8 cellular contexts compared by ENCODE assay signal in the genomic region with DNA sequence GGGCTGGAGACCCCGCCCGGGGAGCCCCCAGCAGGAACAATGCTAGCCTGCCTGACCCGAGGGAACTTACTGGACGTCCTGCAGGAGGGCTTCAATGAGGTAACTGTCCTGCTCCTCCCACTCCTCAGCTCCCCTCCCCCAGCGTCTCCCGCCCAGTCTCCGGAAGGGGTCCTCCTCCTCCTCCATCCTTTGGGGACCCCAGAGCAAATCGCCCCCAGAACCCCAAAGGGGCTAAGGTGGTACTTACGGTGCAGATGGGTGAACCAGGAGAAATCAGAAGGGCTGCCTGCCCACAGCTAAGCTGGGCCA. TPM values are rescaled to one million over a fixed set of nuclear protein-coding genes. Genes with fewer than 3 reads are reported as not detected.
A peak's percentile ranks its signal among the peaks of the same experiment; 100 is the strongest.
DNase-seq lines count a peak whose midpoint lies in the region; ATAC-seq, FAIRE-seq and TF ChIP-seq lines count a peak whose summit lies in the region.

No MANE protein-coding gene starts in this region.

- H3K9ac ChIP-seq in HUES64 (ENCODE audit: low read depth, low read length) (peak overlapping the region; percentile 75), keratinocyte (ENCODE audit: control insufficient read depth, extremely low read depth, insufficient read depth, low read length) (peak overlapping the region; percentile 66)

- DNase-seq in activated naive CD8-positive, alpha-beta T cell treated with anti-CD3 and anti-CD28 coated beads, Interleukin-2, amount 10 ng/mL, durations not matched to agents 7 days and 5 days, result no peak
- DNase-seq in keratinocyte (ENCODE audit: low read depth, low spot score) (no peak), HTR-8/SVneo (ENCODE audit: insufficient read length, low spot score) (no peak)
- no peak for DNase-seq in stimulated activated naive B cell treated with anti-CD40 and anti-IgM and Interleukin-4, amounts not matched to agents 10 μg/mL and 1 μg/mL and 100 μg/mL, for 72 hours
- DNase-seq in stimulated activated CD4-positive, alpha-beta T cell treated with anti-CD3 and anti-CD28 coated beads, Interleukin-2, amount 100 ng/mL, for 48 hours, result no peak

- H3K79me2 ChIP-seq in keratinocyte (ENCODE audit: control insufficient read depth, insufficient read depth, low read length), result no peaks in the 10 kb centered on the region

- peak overlapping the region; percentile 94 for H2AFZ ChIP-seq in keratinocyte (ENCODE audit: control insufficient read depth, low read length)

- H3K27me3 ChIP-seq in HUES64 (ENCODE audit: insufficient read depth, low read length), result no peaks in the 10 kb centered on the region
- no peaks in the 10 kb centered on the region for H3K27me3 ChIP-seq in keratinocyte (ENCODE audit: control insufficient read depth, extremely low read depth, insufficient read depth, low read length)

- H3K27me3 Mint-ChIP-seq in activated naive CD8-positive, alpha-beta T cell treated with anti-CD3 and anti-CD28 coated beads, Interleukin-2, amount 10 ng/mL, durations not matched to agents 7 days and 5 days, result no peaks in the 10 kb centered on the region
- H3K27me3 Mint-ChIP-seq in stimulated activated naive B cell treated with anti-CD40 and anti-IgM and Interleukin-4, amounts not matched to agents 10 μg/mL and 1 μg/mL and 100 μg/mL, for 72 hours, result peaks cover 4 to 11% of the 10 kb centered on the region in 2 donors

- H3K9me3 Mint-ChIP-seq in activated naive CD8-positive, alpha-beta T cell treated with anti-CD3 and anti-CD28 coated beads, Interleukin-2, amount 10 ng/mL, durations not matched to agents 7 days and 5 days, result no peaks in the 10 kb centered on the region
- no peaks in the 10 kb centered on the region for H3K9me3 Mint-ChIP-seq in stimulated activated naive B cell treated with anti-CD40 and anti-IgM and Interleukin-4, amounts not matched to agents 10 μg/mL and 1 μg/mL and 100 μg/mL, for 72 hours

- H3K9me3 ChIP-seq in HUES64 (ENCODE audit: insufficient read depth, low read depth, low read length) (no peaks in the 10 kb centered on the region), keratinocyte (ENCODE audit: control insufficient read depth, low read depth, low read length) (no peaks in the 10 kb centered on the region)

- FAIRE-seq in keratinocyte (lab: Jason Lieb, UNC), result no peak
- no peak for FAIRE-seq in HTR-8/SVneo (lab: Jason Lieb, UNC)

- H3K36me3 Mint-ChIP-seq in activated naive CD8-positive, alpha-beta T cell treated with anti-CD3 and anti-CD28 coated beads, Interleukin-2, amount 10 ng/mL, durations not matched to agents 7 days and 5 days, result no peaks in the 10 kb centered on the region
- no peaks in the 10 kb centered on the region for H3K36me3 Mint-ChIP-seq in stimulated activated naive B cell treated with anti-CD40 and anti-IgM and Interleukin-4, amounts not matched to agents 10 μg/mL and 1 μg/mL and 100 μg/mL, for 72 hours

- peaks cover 21% of the 10 kb centered on the region for H3K4me1 Mint-ChIP-seq in activated naive CD8-positive, alpha-beta T cell treated with anti-CD3 and anti-CD28 coated beads, Interleukin-2, amount 10 ng/mL, durations not matched to agents 7 days and 5 days
- peaks cover 33 to 50% of the 10 kb centered on the region in 2 donors for H3K4me1 Mint-ChIP-seq in stimulated activated naive B cell treated with anti-CD40 and anti-IgM and Interleukin-4, amounts not matched to agents 10 μg/mL and 1 μg/mL and 100 μg/mL, for 72 hours

- H4K20me1 ChIP-seq in keratinocyte (ENCODE audit: control insufficient read depth, extremely low read depth, insufficient read depth, low read length), result no peaks in the 10 kb centered on the region

- peaks cover 46% of the 10 kb centered on the region for H3K4me1 ChIP-seq in HUES64 (ENCODE audit: insufficient read depth, low read length)
- H3K4me1 ChIP-seq in keratinocyte (ENCODE audit: control insufficient read depth, extremely low read depth, insufficient read depth, low read length), result peaks cover 33% of the 10 kb centered on the region

- H3K36me3 ChIP-seq in HUES64 (ENCODE audit: insufficient read depth, low read length) (no peaks in the 10 kb centered on the region), keratinocyte (ENCODE audit: control insufficient read depth in 2 of 2, extremely low read depth in 1 of 2, insufficient read depth in 2 of 2, low read length in 2 of 2) (no peaks in the 10 kb centered on the region)

- H3K4me3 ChIP-seq in HUES64 (ENCODE audit: low read length) (peak overlapping the region; percentile 85), keratinocyte (ENCODE audit: control insufficient read depth in 2 of 3, extremely low read depth in 1 of 3, insufficient read depth in 2 of 3, low read depth in 1 of 3, low read length in 3 of 3) (peak overlapping the region; percentile 41 to 71 (median 63))

- ATAC-seq in activated naive CD8-positive, alpha-beta T cell treated with anti-CD3 and anti-CD28 coated beads, Interleukin-2, amount 10 ng/mL, durations not matched to agents 7 days and 5 days (ENCODE audit: low read depth), result no peak
- ATAC-seq in stimulated activated naive B cell treated with anti-CD40 and anti-IgM and Interleukin-4, amounts not matched to agents 10 μg/mL and 1 μg/mL and 100 μg/mL, for 72 hours (replicated peaks), result no peak
- no peak for ATAC-seq in HG02759 (IDR thresholded peaks at IDR 0.05; ENCODE audit: unreplicated experiment)
- no peak for ATAC-seq in GM21619 (IDR thresholded peaks at IDR 0.05; ENCODE audit: unreplicated experiment)

- H3K27ac ChIP-seq in HUES64 (ENCODE audit: low read depth, low read length) (peak overlapping the region; percentile 85), keratinocyte (ENCODE audit: control insufficient read depth, insufficient read depth, low read length) (no peak overlapping the region)

- dilution Hi-C loops in keratinocyte (cut with MboI; ENCODE audit: extremely low pct_ligation_motif_present, low sequenced_read_pairs), result no loop called here

- WGBS in HUES64, result 6% methylated on average over 9 of the region's 9 CpGs

- no peaks in the 10 kb centered on the region for H3K9me1 ChIP-seq in keratinocyte (ENCODE audit: control insufficient read depth, extremely low read depth, insufficient read depth, low read length)

- H3K4me2 ChIP-seq in keratinocyte (ENCODE audit: control insufficient read depth, extremely low read depth, insufficient read depth, low read depth, low read length), result peak overlapping the region; percentile 88

- TF ChIP-seq CTCF in keratinocyte (optimal IDR thresholded peaks at IDR 0.05 in 1 of 3, IDR thresholded peaks at IDR 0.05 in 1 of 3, conservative IDR thresholded peaks at IDR 0.05 in 1 of 3; ENCODE audit: extremely low read depth in 1 of 3, insufficient read depth in 2 of 3, low read length in 3 of 3), result no peak

- POLR2A ChIA-PET in activated naive CD8-positive, alpha-beta T cell treated with anti-CD3 and anti-CD28 coated beads, Interleukin-2, amount 10 ng/mL, durations not matched to agents 7 days and 5 days (lab: Charles Lee), result interaction anchor here (2.5 kb wide), 1 partner anchor 11 kb away, joined by 12 read pairs; no protein-coding TSS in a partner anchor

- H3K27ac Mint-ChIP-seq in activated naive CD8-positive, alpha-beta T cell treated with anti-CD3 and anti-CD28 coated beads, Interleukin-2, amount 10 ng/mL, durations not matched to agents 7 days and 5 days, result peak overlapping the region; percentile 17
- H3K27ac Mint-ChIP-seq in stimulated activated naive B cell treated with anti-CD40 and anti-IgM and Interleukin-4, amounts not matched to agents 10 μg/mL and 1 μg/mL and 100 μg/mL, for 72 hours, result peak overlapping the region; percentile 56

- H3K4me3 Mint-ChIP-seq in activated naive CD8-positive, alpha-beta T cell treated with anti-CD3 and anti-CD28 coated beads, Interleukin-2, amount 10 ng/mL, durations not matched to agents 7 days and 5 days, result peak overlapping the region; percentile 65
- peak overlapping the region; percentile 86 to 87 for H3K4me3 Mint-ChIP-seq in stimulated activated naive B cell treated with anti-CD40 and anti-IgM and Interleukin-4, amounts not matched to agents 10 μg/mL and 1 μg/mL and 100 μg/mL, for 72 hours

RNA-seq across cellular contexts. Expression of a gene that starts 0.3 kb away (rescaled TPM):
- 8.9 TPM for polyA plus RNA-seq in HUES64 (2013, experiment 1 of 2)
- 10.5 TPM for polyA plus RNA-seq in HUES64 (2013, experiment 2 of 2)
- 1 to 10 TPM; 2.5 to 3.2 TPM for total RNA-seq in activated naive CD8-positive, alpha-beta T cell treated with anti-CD3 and anti-CD28 coated beads, Interleukin-2, amount 10 ng/mL, durations not matched to agents 7 days and 5 days
- 5.9 to 13.2 TPM (median 7.8 TPM) in 3 replicates for polyA plus RNA-seq in keratinocyte
- 20.1 TPM for polyA plus RNA-seq in keratinocyte (2011; ENCODE audit: low read depth)
- polyA plus RNA-seq in keratinocyte (2011; cell fraction: cytosol; rRNA removed), result 11.0 and 15.2 TPM in 2 replicates
- polyA plus RNA-seq in keratinocyte (2011; cell fraction: nucleus; rRNA removed), result 11.4 and 12.8 TPM in 2 replicates
- polyA plus RNA-seq in keratinocyte (2012; ENCODE audit: low replicate concordance), result 4.3 and 6.6 TPM in 2 replicates
- polyA minus RNA-seq in keratinocyte, result 3.8 to 17.6 TPM (median 10.7 TPM) in 3 replicates
- polyA minus RNA-seq in keratinocyte (2011; cell fraction: cytosol; rRNA and poly(A)+ RNA removed), result 14.0 TPM
- 13.1 and 24.3 TPM in 2 replicates for polyA minus RNA-seq in keratinocyte (2011; cell fraction: nucleus; rRNA and poly(A)+ RNA removed)

RNA-seq across cellular contexts. Expression of a gene that starts 18.7 kb away (rescaled TPM):
- 0.75 TPM for polyA plus RNA-seq in HUES64 (2013, experiment 1 of 2)
- polyA plus RNA-seq in HUES64 (2013, experiment 2 of 2), result 1.3 TPM
- not detected for total RNA-seq in activated naive CD8-positive, alpha-beta T cell treated with anti-CD3 and anti-CD28 coated beads, Interleukin-2, amount 10 ng/mL, durations not matched to agents 7 days and 5 days
- 2.9 to 5.5 TPM (median 3.5 TPM) in 3 replicates for polyA plus RNA-seq in keratinocyte
- polyA plus RNA-seq in keratinocyte (2011; ENCODE audit: low read depth), result 4.3 TPM
- 3.1 and 3.3 TPM in 2 replicates for polyA plus RNA-seq in keratinocyte (2011; cell fraction: cytosol; rRNA removed)
- polyA plus RNA-seq in keratinocyte (2011; cell fraction: nucleus; rRNA removed), result 3.0 and 4.4 TPM in 2 replicates
- polyA plus RNA-seq in keratinocyte (2012; ENCODE audit: low replicate concordance), result 2.7 and 7.3 TPM in 2 replicates
- 0.58 to 4.4 TPM (median 0.89 TPM) in 3 replicates for polyA minus RNA-seq in keratinocyte
- not detected for polyA minus RNA-seq in keratinocyte (2011; cell fraction: cytosol; rRNA and poly(A)+ RNA removed)
- 0.53 TPM in 1 of 2 replicates, not detected in the other for polyA minus RNA-seq in keratinocyte (2011; cell fraction: nucleus; rRNA and poly(A)+ RNA removed)

RNA-seq across cellular contexts. Expression of a gene that starts 24.9 kb away (rescaled TPM):
- 0.35 TPM for polyA plus RNA-seq in HUES64 (2013, experiment 1 of 2)
- polyA plus RNA-seq in HUES64 (2013, experiment 2 of 2), result not detected
- total RNA-seq in activated naive CD8-positive, alpha-beta T cell treated with anti-CD3 and anti-CD28 coated beads, Interleukin-2, amount 10 ng/mL, durations not matched to agents 7 days and 5 days, result under 1 TPM in 1 of 2 experiments, not detected in 1; 0.23 TPM
- 0.08 to 0.98 TPM (median 0.22 TPM) in 3 replicates for polyA plus RNA-seq in keratinocyte
- polyA plus RNA-seq in keratinocyte (2011; ENCODE audit: low read depth), result not detected
- polyA plus RNA-seq in keratinocyte (2011; cell fraction: cytosol; rRNA removed), result 0.55 TPM in 1 of 2 replicates, not detected in the other
- 0.28 and 0.40 TPM in 2 replicates for polyA plus RNA-seq in keratinocyte (2011; cell fraction: nucleus; rRNA removed)
- polyA plus RNA-seq in keratinocyte (2012; ENCODE audit: low replicate concordance), result 0.48 and 1.2 TPM in 2 replicates
- polyA minus RNA-seq in keratinocyte, result 0.63 TPM in 1 of 3 replicates, not detected in the others
- not detected for polyA minus RNA-seq in keratinocyte (2011; cell fraction: cytosol; rRNA and poly(A)+ RNA removed)
- not detected in 2 replicates for polyA minus RNA-seq in keratinocyte (2011; cell fraction: nucleus; rRNA and poly(A)+ RNA removed)

RNA-seq across cellular contexts. Expression of a gene that starts 25.8 kb away (rescaled TPM):
- polyA plus RNA-seq in HUES64 (2013, experiment 1 of 2), result 1.5 TPM
- 5.8 TPM for polyA plus RNA-seq in HUES64 (2013, experiment 2 of 2)
- not detected for total RNA-seq in activated naive CD8-positive, alpha-beta T cell treated with anti-CD3 and anti-CD28 coated beads, Interleukin-2, amount 10 ng/mL, durations not matched to agents 7 days and 5 days
- polyA plus RNA-seq in keratinocyte, result 7.4 to 47.9 TPM (median 11.0 TPM) in 3 replicates
- 264 TPM for polyA plus RNA-seq in keratinocyte (2011; ENCODE audit: low read depth)
- polyA plus RNA-seq in keratinocyte (2011; cell fraction: cytosol; rRNA removed), result 61.4 and 90.5 TPM in 2 replicates
- polyA plus RNA-seq in keratinocyte (2011; cell fraction: nucleus; rRNA removed), result 56.5 and 64.7 TPM in 2 replicates
- polyA plus RNA-seq in keratinocyte (2012; ENCODE audit: low replicate concordance), result 11.6 and 2,032 TPM in 2 replicates
- 2.3 to 18.6 TPM (median 15.9 TPM) in 3 replicates for polyA minus RNA-seq in keratinocyte
- polyA minus RNA-seq in keratinocyte (2011; cell fraction: cytosol; rRNA and poly(A)+ RNA removed), result 9.0 TPM
- polyA minus RNA-seq in keratinocyte (2011; cell fraction: nucleus; rRNA and poly(A)+ RNA removed), result 18.0 and 22.3 TPM in 2 replicates

RNA-seq across cellular contexts. Expression of a gene that starts 58.1 kb away (rescaled TPM):
- 33.5 TPM for polyA plus RNA-seq in HUES64 (2013, experiment 1 of 2)
- 42.2 TPM for polyA plus RNA-seq in HUES64 (2013, experiment 2 of 2)
- total RNA-seq in activated naive CD8-positive, alpha-beta T cell treated with anti-CD3 and anti-CD28 coated beads, Interleukin-2, amount 10 ng/mL, durations not matched to agents 7 days and 5 days, result 10 to 100 TPM; 20.4 to 22.9 TPM
- 33.0 to 63.8 TPM (median 58.9 TPM) in 3 replicates for polyA plus RNA-seq in keratinocyte
- 10.7 TPM for polyA plus RNA-seq in keratinocyte (2011; ENCODE audit: low read depth)
- 47.9 and 77.0 TPM in 2 replicates for polyA plus RNA-seq in keratinocyte (2011; cell fraction: cytosol; rRNA removed)
- polyA plus RNA-seq in keratinocyte (2011; cell fraction: nucleus; rRNA removed), result 18.0 and 18.4 TPM in 2 replicates
- polyA plus RNA-seq in keratinocyte (2012; ENCODE audit: low replicate concordance), result 32.5 and 39.3 TPM in 2 replicates
- 22.4 to 29.5 TPM (median 24.0 TPM) in 3 replicates for polyA minus RNA-seq in keratinocyte
- polyA minus RNA-seq in keratinocyte (2011; cell fraction: cytosol; rRNA and poly(A)+ RNA removed), result 5.4 TPM
- 3.4 and 9.5 TPM in 2 replicates for polyA minus RNA-seq in keratinocyte (2011; cell fraction: nucleus; rRNA and poly(A)+ RNA removed)
